15 cellular contexts compared by ENCODE assay signal in the genomic region with DNA sequence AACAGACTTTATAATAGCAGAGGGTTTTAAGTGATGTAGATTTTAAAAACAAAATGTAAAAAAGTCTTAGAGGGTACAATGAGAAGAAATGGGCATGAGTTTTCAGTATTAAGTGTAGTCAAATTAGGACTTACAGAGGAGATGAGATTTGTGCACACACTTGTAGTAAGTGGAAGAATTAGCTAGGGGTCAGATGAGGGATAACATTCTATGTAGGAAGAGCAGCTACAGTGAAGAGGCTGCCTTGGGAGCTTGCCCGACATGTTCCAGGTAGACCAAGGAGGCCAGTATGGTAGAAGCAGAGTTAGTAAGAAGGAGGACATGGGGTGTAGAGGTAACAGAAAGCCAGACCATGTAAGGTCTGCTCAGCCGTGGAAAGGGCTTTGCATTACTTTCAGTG.
A peak's percentile ranks its signal among the peaks of the same experiment; 100 is the strongest.
DNase-seq lines count a peak whose midpoint lies in the region; ATAC-seq and TF ChIP-seq lines count a peak whose summit lies in the region.
"Had no signal": no experiment of that assay in that cellular context is flagged by ENCODE, and none has a peak within 500 bp of the region (broad histone marks: within the 10 kb centered on the region; RNA-seq: fewer than 3 reads in every experiment).

No MANE protein-coding gene starts in this region.

- no peak overlapping the region for H3K4me3 Mint-ChIP-seq in activated naive CD4-positive, alpha-beta T cell treated with anti-CD3 and anti-CD28 coated beads, Interleukin-2, amount 50 U/mL, for 24 hours
- H3K4me3 Mint-ChIP-seq in type B pancreatic cell = no peak overlapping the region
- H3K4me3 Mint-ChIP-seq: activated T-cell treated with anti-CD3 and anti-CD28 coated beads, Interleukin-2, amount 50 U/mL, for 24 hours; dendritic cell treated with granulocyte-macrophage colony-stimulating factor and Interleukin-4, amounts not matched to agents 40 ng/mL and 50 ng/mL, for 4 days had no signal

- no peak overlapping the region for H3K4me3 ChIP-seq in fibroblast of pulmonary artery (replicated peaks; ENCODE audit: low read depth, low read length)
- H3K4me3 ChIP-seq: pancreas had no signal

- no peaks in the 10 kb centered on the region for H3K9me3 Mint-ChIP-seq in activated naive CD4-positive, alpha-beta T cell treated with anti-CD3 and anti-CD28 coated beads, Interleukin-2, amount 50 U/mL, for 24 hours
- H3K9me3 Mint-ChIP-seq in type B pancreatic cell = no peaks in the 10 kb centered on the region
- H3K9me3 Mint-ChIP-seq: activated T-cell treated with anti-CD3 and anti-CD28 coated beads, Interleukin-2, amount 50 U/mL, for 24 hours had no signal

- H3K36me3 Mint-ChIP-seq in activated naive CD4-positive, alpha-beta T cell treated with anti-CD3 and anti-CD28 coated beads, Interleukin-2, amount 50 U/mL, for 24 hours = no peaks in the 10 kb centered on the region
- no peaks in the 10 kb centered on the region for H3K36me3 Mint-ChIP-seq in type B pancreatic cell

- no peak for DNase-seq in activated naive CD4-positive, alpha-beta T cell (lab: John Stamatoyannopoulos, UW)
- peak; percentile 31 for DNase-seq in OCI-M1 (lab: John Stamatoyannopoulos, UW)
- peak; percentile 13 for DNase-seq in fibroblast of pulmonary artery (ENCODE audit: low read depth)
- no peak for DNase-seq in type B pancreatic cell (ENCODE audit: extremely low spot score, unreplicated experiment)
- DNase-seq in left lobe of liver (ENCODE audit: low spot score) = no peak
- DNase-seq in nucleus accumbens (lab: John Stamatoyannopoulos, UW) = no peak
- DNase-seq: activated CD4-positive, alpha-beta T cell treated with anti-CD3 and anti-CD28 coated beads for 48 hours; activated T-cell treated with anti-CD3 and anti-CD28 coated beads, Interleukin-2, amount 50 U/mL, for 24 hours; Caco-2; midbrain; pancreas; T-helper 2 cell had no signal

- H3K27me3 Mint-ChIP-seq in activated naive CD4-positive, alpha-beta T cell treated with anti-CD3 and anti-CD28 coated beads, Interleukin-2, amount 50 U/mL, for 24 hours = peaks cover 1% of the 10 kb centered on the region
- no peaks in the 10 kb centered on the region for H3K27me3 Mint-ChIP-seq in type B pancreatic cell
- H3K27me3 Mint-ChIP-seq: dendritic cell treated with granulocyte-macrophage colony-stimulating factor and Interleukin-4, amounts not matched to agents 40 ng/mL and 50 ng/mL, for 4 days had no signal

- peak overlapping the region; percentile 36 for H3K27ac Mint-ChIP-seq in activated naive CD4-positive, alpha-beta T cell treated with anti-CD3 and anti-CD28 coated beads, Interleukin-2, amount 50 U/mL, for 24 hours
- no peak overlapping the region for H3K27ac Mint-ChIP-seq in type B pancreatic cell
- H3K27ac Mint-ChIP-seq: activated T-cell treated with anti-CD3 and anti-CD28 coated beads, Interleukin-2, amount 50 U/mL, for 24 hours; dendritic cell treated with granulocyte-macrophage colony-stimulating factor and Interleukin-4, amounts not matched to agents 40 ng/mL and 50 ng/mL, for 4 days had no signal

- TF ChIP-seq CTCF in fibroblast of pulmonary artery (IDR thresholded peaks at IDR 0.05; ENCODE audit: low read length, missing control alignments) (no peak), type B pancreatic cell (conservative IDR thresholded peaks at IDR 0.05) (peak; percentile 24)

- ATAC-seq in HG02798 (IDR thresholded peaks at IDR 0.05; ENCODE audit: poor library complexity, unreplicated experiment) (no peak), left lobe of liver (no peak)
- ATAC-seq: pancreas had no signal

- H3K4me1 Mint-ChIP-seq in activated naive CD4-positive, alpha-beta T cell treated with anti-CD3 and anti-CD28 coated beads, Interleukin-2, amount 50 U/mL, for 24 hours = no peaks in the 10 kb centered on the region
- H3K4me1 Mint-ChIP-seq in type B pancreatic cell (ENCODE audit: unreplicated experiment) = no peaks in the 10 kb centered on the region

Comparison
In these comparisons a context has a peak if more than half of its experiments do, and no peak if none do; other contexts are left out.
1. DNase-seq: peak in OCI-M1 (single experiment) and fibroblast of pulmonary artery (single experiment); none in activated naive CD4-positive, alpha-beta T cell (0 of 4), type B pancreatic cell (single experiment), left lobe of liver (single experiment) and nucleus accumbens (0 of 56).